In genomic region chr20:53598140-53599038, GRCh38 we compare ENCODE assay signal across 8 cellular contexts. TPM values are rescaled to one million over a fixed set of nuclear protein-coding genes. Genes with fewer than 3 reads are reported as not detected.
DNase-seq lines count a peak whose midpoint lies in the region; ATAC-seq and TF ChIP-seq lines count a peak whose summit lies in the region.
"Had no signal": no experiment of that assay in that cellular context is flagged by ENCODE, and none has a peak within 500 bp of the region (broad histone marks: within the 10 kb centered on the region; RNA-seq: fewer than 3 reads in every experiment).

No MANE protein-coding gene starts in this region.

- H3K4me3 ChIP-seq in PC-3 (ENCODE audit: low read length) (no peak overlapping the region), prostate gland (peak overlapping the region in 1 of 2 donors; percentile 89)

- H3K9me3 ChIP-seq in PC-3 (ENCODE audit: low read length) (no peaks in the 10 kb centered on the region), prostate gland (no peaks in the 10 kb centered on the region)

- no peaks in the 10 kb centered on the region for H3K9me2 ChIP-seq in PC-3 (replicated peaks; ENCODE audit: low read length)

- peak overlapping the region; percentile 32 for H3K27ac Mint-ChIP-seq in central memory CD8-positive, alpha-beta T cell (ENCODE audit: low read depth)

- no peaks in the 10 kb centered on the region for H4K20me1 ChIP-seq in PC-3 (ENCODE audit: low read length)

- in situ Hi-C loops in GM13977 (cut with MboI; ENCODE audit: low pct_unique_long_range_greater_than_20kb, low sequenced_read_pairs, unreplicated experiment), result no loop called here

- H3K4me3 Mint-ChIP-seq in central memory CD8-positive, alpha-beta T cell, result no peak overlapping the region

- intact Hi-C loops in PC-3 (cut with micrococcal nuclease) (loop anchor here (5.0 to 10.0 kb wide), 3 partner anchors 269 to 1964 kb away; no protein-coding TSS in a partner anchor), prostate gland (cut with DNase I) (no loop called here)

- POLR2A ChIA-PET in PC-3 (lab: Charles Lee; ENCODE audit: unreplicated experiment), result no interaction called here

- 76% methylated on average over 9 of the region's 9 CpGs for WGBS in prostate gland

- H3K9me3 Mint-ChIP-seq in central memory CD8-positive, alpha-beta T cell, result no peaks in the 10 kb centered on the region

- TF ChIP-seq CTCF in GM13977 (IDR thresholded peaks at IDR 0.05; ENCODE audit: extremely low read depth, insufficient read depth, missing control alignments), result no peak
- no peak for TF ChIP-seq CTCF in PC-3 (conservative IDR thresholded peaks at IDR 0.05; ENCODE audit: low read depth, low read length)
- TF ChIP-seq CTCF in prostate gland (IDR thresholded peaks at IDR 0.05), result no peak

- DNase-seq in GM13977 (ENCODE audit: low spot score), result peak; percentile 65
- DNase-seq in PC-3, result no peak
- no peak for DNase-seq in central memory CD8-positive, alpha-beta T cell (ENCODE audit: low spot score in 2 of 2)
- no peak for DNase-seq in prostate gland (ENCODE audit: low spot score)
- DNase-seq in caudate nucleus (lab: John Stamatoyannopoulos, UW), result no peak
- DNase-seq in occipital lobe (lab: John Stamatoyannopoulos, UW), result no peak
- DNase-seq in HuH-7.5 (ENCODE audit: low spot score), result no peak
- DNase-seq: NCI-H510A treated with DMSO at 0.1 percent for 48 hours had no signal

- H3K9ac ChIP-seq in PC-3 (ENCODE audit: low read length), result no peak overlapping the region

- H3K4me1 ChIP-seq in PC-3 (ENCODE audit: insufficient read depth, low read length) (peaks cover 27% of the 10 kb centered on the region), prostate gland (replicated peaks) (no peaks in the 10 kb centered on the region)

- peaks cover 43% of the 10 kb centered on the region for H3K4me1 Mint-ChIP-seq in central memory CD8-positive, alpha-beta T cell

- BruUV-seq in PC-3 (replicated peaks; lab: Mats Ljungman, UMichigan), result no TSS peak

- peaks cover 32% of the 10 kb centered on the region for H3K79me2 ChIP-seq in PC-3 (ENCODE audit: low read length)

- H2AFZ ChIP-seq in PC-3 (ENCODE audit: low read length), result no peak overlapping the region

- no peak for ATAC-seq in PC-3
- ATAC-seq in central memory CD8-positive, alpha-beta T cell (replicated peaks; ENCODE audit: extremely low read depth, poor library complexity, severe bottlenecking), result no peak

- H3K27me3 ChIP-seq in PC-3 (ENCODE audit: low read length) (no peaks in the 10 kb centered on the region), prostate gland (replicated peaks; ENCODE audit: insufficient read depth) (no peaks in the 10 kb centered on the region)

- no peaks in the 10 kb centered on the region for H3K36me3 ChIP-seq in PC-3 (ENCODE audit: low read depth, low read length)
- H3K36me3 ChIP-seq in prostate gland, result no peaks in the 10 kb centered on the region

- no peak for TF ChIP-seq POLR2A in prostate gland (IDR thresholded peaks at IDR 0.05)

- H3K27ac ChIP-seq in PC-3 (ENCODE audit: low read length) (no peak overlapping the region), prostate gland (peak overlapping the region; percentile 98 to 99), caudate nucleus (ENCODE audit: low read depth, low read length) (no peak overlapping the region)

- H3K36me3 Mint-ChIP-seq in central memory CD8-positive, alpha-beta T cell (ENCODE audit: insufficient read depth), result peaks cover 4% of the 10 kb centered on the region

- CTCF ChIA-PET in PC-3 (lab: Charles Lee), result no interaction called here

- H3K4me2 ChIP-seq in PC-3 (ENCODE audit: low read length), result peak overlapping the region; percentile 61; the same call in 1 of the 2 replicates

- no peaks in the 10 kb centered on the region for H3F3A ChIP-seq in PC-3 (ENCODE audit: low read length, unreplicated experiment)

- H3K27me3 Mint-ChIP-seq in central memory CD8-positive, alpha-beta T cell, result no peaks in the 10 kb centered on the region

RNA-seq across cellular contexts. Expression of gene ZNF217, which starts 4.8 kb away (rescaled TPM):
- total RNA-seq in PC-3 (2014; rRNA removed), result 45.6 and 55.5 TPM in 2 replicates
- 10 to 100 TPM; 35.4 to 44.5 TPM for total RNA-seq in prostate gland
- total RNA-seq in occipital lobe, result 7.3 TPM

Comparison
In these comparisons a context has a peak if more than half of its experiments do, and no peak if none do; other contexts are left out.
1. H3K27ac ChIP-seq: peak in prostate gland (2 of 2); none in PC-3 (single experiment) and caudate nucleus (single experiment).